Comparison of ENCODE assay signal across 14 cellular contexts in the genomic region with DNA sequence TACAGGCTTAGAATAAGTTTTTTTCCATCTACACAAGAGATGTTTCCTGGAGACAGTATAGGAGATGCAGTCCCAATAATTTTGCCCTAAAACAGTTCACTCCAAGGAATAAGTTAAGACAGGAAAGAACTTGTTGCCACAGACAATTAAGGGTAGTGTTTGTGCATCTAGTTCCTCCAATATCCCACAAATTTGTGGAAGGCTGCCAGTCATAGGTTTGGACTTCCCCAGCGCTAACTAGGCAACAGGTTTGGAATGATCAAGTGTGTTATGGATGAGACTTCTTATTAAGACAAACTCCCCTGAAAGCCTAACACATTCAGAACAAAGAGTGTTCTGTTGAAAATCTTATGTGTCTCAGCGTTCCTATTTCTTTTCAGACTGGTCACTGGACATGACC.
"Had no signal": no experiment of that assay in that cellular context is flagged by ENCODE, and none has a peak within 500 bp of the region (broad histone marks: within the 10 kb centered on the region; RNA-seq: fewer than 3 reads in every experiment).

No MANE protein-coding gene starts in this region.

- DNase-seq: effector memory CD4-positive, alpha-beta T cell; left colon; left ventricle myocardium superior; naive B cell; sigmoid colon; stimulated activated naive CD4-positive, alpha-beta T cell; stomach; trophoblast cell had no signal

- FAIRE-seq: endometrium had no signal

- H3K4me3 ChIP-seq: esophagus muscularis mucosa, hepatocyte, lung, right atrium auricular region, sigmoid colon, skin epidermis, stomach had no signal

- ATAC-seq: left colon, left ventricle myocardium superior had no signal
